In the genomic region with DNA sequence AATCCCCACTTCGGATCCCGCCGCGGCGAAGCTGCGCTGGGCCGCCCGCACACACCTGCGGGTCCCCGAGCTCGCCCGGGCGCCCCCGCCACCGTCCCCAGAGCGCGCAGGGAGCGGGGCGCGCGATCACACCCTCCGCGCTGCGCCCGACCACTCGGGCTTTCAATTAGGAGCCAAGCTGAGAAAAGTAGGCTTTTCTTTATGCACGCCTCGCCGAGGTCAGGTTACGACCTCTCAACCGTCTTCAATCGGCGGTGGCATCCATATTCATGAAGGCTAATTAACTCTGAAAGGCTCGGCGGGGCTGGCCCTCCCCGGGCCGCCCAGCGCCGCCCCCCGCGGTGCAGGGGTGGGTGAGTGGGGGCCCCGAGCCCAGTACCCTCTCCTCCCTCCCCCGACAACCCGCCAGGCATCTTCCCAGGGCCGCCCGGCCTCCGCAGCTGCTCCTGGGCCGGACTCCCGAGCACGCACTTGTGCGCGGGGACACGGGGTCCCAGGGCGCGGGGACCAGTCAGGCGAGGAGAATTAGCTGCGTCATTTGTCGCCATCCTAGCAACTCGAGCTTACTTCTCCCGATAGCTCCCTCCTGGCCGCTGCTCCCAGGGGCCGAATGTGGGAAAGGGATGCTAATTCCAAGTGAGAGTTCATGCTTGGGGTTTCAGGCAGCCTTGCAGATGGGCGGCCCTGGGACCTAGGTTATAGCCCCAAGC, we compare ENCODE assay signal across 8 cellular contexts.
DNase-seq lines count a peak whose midpoint lies in the region; ATAC-seq, FAIRE-seq and TF ChIP-seq lines count a peak whose summit lies in the region.

No MANE protein-coding gene starts in this region.

- BruUV-seq in HepG2 (replicated peaks; lab: Mats Ljungman, UMichigan), result no TSS peak

- CTCF ChIA-PET in HepG2 (lab: Yijun Ruan, JAX; ENCODE audit: low intra/inter-chr PET ratio, low total read pairs), result interaction anchor here (2.7 kb wide), 1 partner anchor 706 kb away, joined by 9 read pairs; no protein-coding TSS in a partner anchor

- intact Hi-C loops in HepG2 (cut with micrococcal nuclease; ENCODE audit: unreplicated experiment), result no loop called here

- no peaks in the 10 kb centered on the region for H3K9me3 ChIP-seq in KOPT-K1 (ENCODE audit: insufficient read depth, low read length, poor library complexity, severe bottlenecking)
- no peaks in the 10 kb centered on the region for H3K9me3 ChIP-seq in HepG2 (ENCODE audit: low read length)

- no peak overlapping the region for H3K9ac ChIP-seq in HepG2 (ENCODE audit: insufficient read depth, low read depth, low read length)

- H3K27ac ChIP-seq in KOPT-K1 (ENCODE audit: low read depth, low read length, poor library complexity, severe bottlenecking) (peak overlapping the region; percentile 62), HepG2 (ENCODE audit: extremely low read length, insufficient read depth, low read length) (no peak overlapping the region)

- H3K79me2 ChIP-seq in HepG2 (ENCODE audit: insufficient read depth, low read length), result no peaks in the 10 kb centered on the region

- H3K4me3 ChIP-seq in HepG2 (replicated peaks in 1 of 3; ENCODE audit: insufficient read depth in 1 of 3, low read depth in 2 of 3, low read length in 3 of 3), result peak overlapping the region in 1 of 3 experiments; percentile 33; a peak in 1 of 6 replicates

- TF ChIP-seq POLR2A in HepG2 (IDR thresholded peaks at IDR 0.05; ENCODE audit: insufficient read depth in 1 of 2, low read depth in 2 of 2, low read length in 2 of 2), result no peak

- 0 out of 2 replicates have a peak, but pooled peaks cover 7% of the 10 kb centered on the region for H3K4me1 ChIP-seq in HepG2 (ENCODE audit: insufficient read depth, low read length)

- no peak for FAIRE-seq in HepG2 (lab: Jason Lieb, UNC)

- POLR2A ChIA-PET in HepG2 (lab: Yijun Ruan, JAX), result no interaction called here

- WGBS in HepG2 (ENCODE audit: low lambda C conversion rate), result 60% methylated on average over 29 of the region's 63 CpGs

- in situ Hi-C loops in HepG2 (cut with HindIII; ENCODE audit: extremely low pct_ligation_motif_present, low pct_unique_long_range_greater_than_20kb), result loop anchor here (10.0 to 25.0 kb wide), 2 partner anchors 700 to 977 kb away; no protein-coding TSS in a partner anchor

- H3K4me2 ChIP-seq in HepG2 (ENCODE audit: low read depth, low read length), result peak overlapping the region; percentile 36; the same call in 1 of the 2 replicates

- DNase-seq in Daoy (ENCODE audit: low read depth), result peak; percentile 73
- DNase-seq in activated CD4-positive, CD25-positive, alpha-beta regulatory T cell treated with anti-CD3 and anti-CD28 coated beads, Interleukin-2, amount 50 U/mL, for 72 hours, result peak; percentile 36
- DNase-seq in ecto neural progenitor cell (ENCODE audit: low spot score), result peak; percentile 91
- DNase-seq in HepG2 (ENCODE audit: low spot score), result no peak
- DNase-seq in stimulated activated CD4-positive, alpha-beta T cell treated with anti-CD3 and anti-CD28 coated beads, Interleukin-4, amount 100 ng/mL, for 1 hour, result peak; percentile 34

- H4K20me1 ChIP-seq in HepG2 (ENCODE audit: insufficient read depth, low read length), result peaks cover 5% of the 10 kb centered on the region; the same call in 1 of the 2 replicates

- H3K27me3 ChIP-seq in HepG2 (ENCODE audit: control insufficient read depth in 1 of 2, insufficient read depth in 2 of 2, low read length in 2 of 2), result peaks cover 0 to 54% of the 10 kb centered on the region in 2 experiments; a peak in 4 of 5 replicates

- ATAC-seq in HepG2, result no peak
- no peak for ATAC-seq in HG03135 (IDR thresholded peaks at IDR 0.05; ENCODE audit: unreplicated experiment)
- no peak for ATAC-seq in HG02981 (IDR thresholded peaks at IDR 0.05; ENCODE audit: unreplicated experiment)

- TF ChIP-seq CTCF in HepG2 (CRISPR knock-in tag; IDR thresholded peaks at IDR 0.05), result no peak

- TF ChIP-seq RAD21 in HepG2 (CRISPR knock-in tag; IDR thresholded peaks at IDR 0.05), result no peak

- H2AFZ ChIP-seq in HepG2 (ENCODE audit: low read length), result no peak overlapping the region

- no peak for TF ChIP-seq EP300 in HepG2 (IDR thresholded peaks at IDR 0.05; ENCODE audit: low read depth in 2 of 2, low read length in 2 of 2)
- TF ChIP-seq EP300 in HepG2 (CRISPR knock-in tag; IDR thresholded peaks at IDR 0.05; ENCODE audit: borderline replicate concordance), result no peak

- H3K36me3 ChIP-seq in KOPT-K1 (ENCODE audit: insufficient read depth, low read length), result no peaks in the 10 kb centered on the region
- H3K36me3 ChIP-seq in HepG2 (replicated peaks in 1 of 2; ENCODE audit: control insufficient read depth in 1 of 2, insufficient read depth in 2 of 2, low read length in 2 of 2), result no peaks in the 10 kb centered on the region

TF ChIP-seq in HepG2, 621 proteins besides CTCF, POLR2A, EP300 and RAD21:
- TF ChIP-seq ZSCAN20 (CRISPR knock-in tag; IDR thresholded peaks at IDR 0.05; ENCODE audit: borderline replicate concordance) (no peak), RFX5 (IDR thresholded peaks at IDR 0.05; ENCODE audit: low read depth, low read length) (peak; percentile 87)
